ENCODE assay signal across 1 cellular context in the genomic region with DNA sequence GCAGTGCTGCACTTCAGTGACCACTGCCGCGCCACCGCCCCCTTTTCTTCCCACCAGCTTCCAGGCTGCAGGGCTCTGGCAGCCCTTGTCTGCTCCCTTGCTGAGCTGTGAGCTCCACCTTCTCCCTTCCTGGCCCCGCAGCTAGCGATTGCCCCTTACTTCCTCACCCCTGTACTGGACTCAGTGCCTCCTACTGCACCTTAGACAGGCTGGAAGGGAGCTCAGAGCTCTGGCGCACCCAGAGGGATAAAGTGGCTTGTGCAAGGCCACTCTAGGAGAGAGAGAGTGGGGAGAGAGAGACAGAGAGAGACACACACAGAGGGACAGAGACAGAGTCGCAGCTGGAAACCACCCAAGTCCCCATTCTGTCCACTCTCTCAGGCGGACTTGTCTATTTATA.
TF ChIP-seq lines count a peak whose summit lies in the region.

No MANE protein-coding gene starts in this region.

TF ChIP-seq in SK-N-SH, 30 proteins besides CTCF, POLR2A, EP300 and RAD21 (continued from another document):
- TF ChIP-seq MEF2A (IDR thresholded peaks at IDR 0.05; ENCODE audit: borderline replicate concordance, low read depth) = no peak
- TF ChIP-seq FOXJ3 (CRISPR knock-in tag; IDR thresholded peaks at IDR 0.05) = no peak
- TF ChIP-seq ELF1 (IDR thresholded peaks at IDR 0.05) = no peak
- TF ChIP-seq JUND (IDR thresholded peaks at IDR 0.05) = no peak
TF ChIP-seq in SK-N-SH: peak in this region for 4.
